In the genomic region with DNA sequence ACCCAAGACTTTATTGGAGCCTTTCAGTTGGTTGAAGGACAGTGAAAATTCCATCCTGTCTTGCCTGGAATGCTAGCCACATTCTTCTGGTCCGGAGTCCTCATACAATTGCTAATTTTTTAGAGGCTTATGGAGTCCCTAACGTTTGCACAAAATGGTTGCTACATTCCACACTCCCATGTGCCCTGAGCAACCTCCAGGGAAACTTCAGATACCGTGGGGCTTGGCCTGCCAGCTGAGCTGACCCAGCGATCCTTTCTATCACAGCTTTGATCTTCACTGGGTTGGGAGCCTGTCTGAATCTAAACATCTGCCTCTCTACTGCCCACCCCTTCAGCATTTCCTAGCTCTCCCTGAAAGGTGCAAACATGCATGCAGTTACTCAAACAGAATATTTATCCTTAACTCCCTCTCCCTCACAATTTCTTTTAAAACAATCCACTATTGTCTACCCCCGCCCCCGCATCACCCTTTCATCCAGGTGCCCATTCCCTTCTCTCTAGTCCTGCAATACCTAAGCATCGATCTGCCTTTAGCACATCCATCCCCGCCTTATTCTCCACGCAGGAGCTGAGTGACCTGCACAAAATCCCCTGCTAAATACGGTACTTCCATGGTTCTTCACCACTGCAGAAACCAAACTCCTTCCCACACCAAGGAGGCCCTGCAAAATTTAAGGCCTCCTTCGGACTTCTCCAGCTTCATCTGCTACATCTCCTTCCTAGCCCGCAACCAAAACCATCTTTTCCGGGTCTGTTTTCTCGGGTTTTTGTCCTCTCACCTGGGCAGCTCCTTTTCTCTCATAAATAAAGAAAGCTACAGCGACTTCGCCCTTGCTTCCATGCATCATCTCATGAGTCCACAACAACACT, we compare ENCODE assay signal across 8 cellular contexts. TPM values are rescaled to one million over a fixed set of nuclear protein-coding genes. Genes with fewer than 3 reads are reported as not detected.
DNase-seq lines count a peak whose midpoint lies in the region; ATAC-seq, FAIRE-seq and TF ChIP-seq lines count a peak whose summit lies in the region.

No MANE protein-coding gene starts in this region.

- dilution Hi-C loops in IMR-90 (cut with HindIII; ENCODE audit: low sequenced_read_pairs, unreplicated experiment) = no loop called here

- no peaks in the 10 kb centered on the region for H3K9me3 ChIP-seq in CD4-positive, CD25-positive, alpha-beta regulatory T cell (ENCODE audit: control insufficient read depth in 2 of 2, low read length in 2 of 2)
- H3K9me3 ChIP-seq in IMR-90 (ENCODE audit: control insufficient read depth, insufficient read depth, low read length) (no peaks in the 10 kb centered on the region), breast epithelium (no peaks in the 10 kb centered on the region), mesenchymal stem cell (ENCODE audit: control insufficient read depth, low read length) (no peaks in the 10 kb centered on the region), aorta (ENCODE audit: control insufficient read depth, low read length) (no peaks in the 10 kb centered on the region)

- H3K27me3 Mint-ChIP-seq in CD4-positive, CD25-positive, alpha-beta regulatory T cell = peaks cover 4% of the 10 kb centered on the region

- H2AFZ ChIP-seq in IMR-90 (replicated peaks; ENCODE audit: low read length, poor library complexity) (peak overlapping the region; percentile 93), mesenchymal stem cell (ENCODE audit: low read depth, low read length) (peak overlapping the region; percentile 24)

- H3K27ac ChIP-seq in CD4-positive, CD25-positive, alpha-beta regulatory T cell (ENCODE audit: insufficient read depth, low read length, poor library complexity, severe bottlenecking) = peak overlapping the region; percentile 72
- H3K27ac ChIP-seq in IMR-90 (ENCODE audit: insufficient read depth, low read length) (peak overlapping the region; percentile 71), breast epithelium (peak overlapping the region; percentile 95 to 97), mesenchymal stem cell (ENCODE audit: low read length, poor library complexity, severe bottlenecking) (peak overlapping the region; percentile 13), aorta (ENCODE audit: low read depth in 1 of 2, low read length in 2 of 2) (peak overlapping the region in 1 of 2 donors; percentile 11)

- peak overlapping the region; percentile 94 for H3K4me2 ChIP-seq in IMR-90 (ENCODE audit: low read depth, low read length)
- peak overlapping the region; percentile 89 for H3K4me2 ChIP-seq in mesenchymal stem cell (ENCODE audit: low read length, poor library complexity, severe bottlenecking)

- FAIRE-seq in GM19239 (lab: Jason Lieb, UNC) = no peak

- H3K27me3 ChIP-seq in CD4-positive, CD25-positive, alpha-beta regulatory T cell (ENCODE audit: control insufficient read depth, insufficient read depth, low read length) = no peaks in the 10 kb centered on the region
- H3K27me3 ChIP-seq in IMR-90 (ENCODE audit: control insufficient read depth, insufficient read depth, low read length) (no peaks in the 10 kb centered on the region), breast epithelium (no peaks in the 10 kb centered on the region), mesenchymal stem cell (ENCODE audit: control insufficient read depth in 1 of 2, insufficient read depth in 1 of 2, low read length in 2 of 2) (no peaks in the 10 kb centered on the region), aorta (ENCODE audit: control insufficient read depth in 1 of 2, insufficient read depth in 2 of 2, low read length in 1 of 2) (no peaks in the 10 kb centered on the region)

- H2BK120ac ChIP-seq in IMR-90 (ENCODE audit: low read depth, low read length) (no peak overlapping the region), mesenchymal stem cell (ENCODE audit: low read depth, low read length) (no peak overlapping the region)

- H3K18ac ChIP-seq in IMR-90 (ENCODE audit: low read depth, low read length) (peak overlapping the region; percentile 43; the same call in 1 of the 2 replicates), mesenchymal stem cell (ENCODE audit: low read depth in 1 of 2, low read length in 2 of 2) (peak overlapping the region; percentile 26 to 54)

- H3K36me3 ChIP-seq in CD4-positive, CD25-positive, alpha-beta regulatory T cell (ENCODE audit: control insufficient read depth, insufficient read depth, low read length) = no peaks in the 10 kb centered on the region
- H3K36me3 ChIP-seq in IMR-90 (ENCODE audit: control insufficient read depth, insufficient read depth, low read length) = peaks cover 2% of the 10 kb centered on the region; the same call in 1 of the 2 replicates
- no peaks in the 10 kb centered on the region for H3K36me3 ChIP-seq in breast epithelium
- peaks cover 0 to 3% of the 10 kb centered on the region in 2 experiments for H3K36me3 ChIP-seq in mesenchymal stem cell (ENCODE audit: control insufficient read depth in 1 of 2, insufficient read depth in 2 of 2, low read depth in 1 of 2, low read length in 2 of 2)
- no peaks in the 10 kb centered on the region for H3K36me3 ChIP-seq in aorta (ENCODE audit: control insufficient read depth in 1 of 2, insufficient read depth in 2 of 2, low read length in 1 of 2)

- peak overlapping the region; percentile 99 for H3K4me3 ChIP-seq in CD4-positive, CD25-positive, alpha-beta regulatory T cell (ENCODE audit: low read depth, low read length)
- H3K4me3 ChIP-seq in IMR-90 (ENCODE audit: insufficient read depth, low read depth, low read length) (peak overlapping the region; percentile 92), breast epithelium (peak overlapping the region; percentile 89 to 99 (median 92)), mesenchymal stem cell (ENCODE audit: insufficient read depth in 1 of 2, low read depth in 1 of 2, low read length in 2 of 2) (peak overlapping the region; percentile 54 to 96), aorta (ENCODE audit: low read length in 2 of 2) (peak overlapping the region; percentile 86 to 92)

- H2BK5ac ChIP-seq in IMR-90 (ENCODE audit: low read depth, low read length, poor library complexity, severe bottlenecking) (peak overlapping the region; percentile 69), mesenchymal stem cell (ENCODE audit: low read depth, low read length, poor library complexity, severe bottlenecking) (no peak overlapping the region)

- in situ Hi-C loops in IMR-90 (cut with MboI; ENCODE audit: low sequenced_read_pairs) = no loop called here

- no peak for TF ChIP-seq POLR2A in IMR-90 (IDR thresholded peaks at IDR 0.05; ENCODE audit: low read depth, low read length)
- TF ChIP-seq POLR2A in breast epithelium (IDR thresholded peaks at IDR 0.05) = no peak

- H3K27ac Mint-ChIP-seq in CD4-positive, CD25-positive, alpha-beta regulatory T cell = peak overlapping the region; percentile 94 to 99 (median 98)

- H4K91ac ChIP-seq in IMR-90 (ENCODE audit: insufficient read depth, low read depth, low read length) = no peak overlapping the region
- H4K91ac ChIP-seq in mesenchymal stem cell (ENCODE audit: low read length) = no peak overlapping the region

- peaks cover 8 to 80% (median 51%) of the 10 kb centered on the region in 4 donors for H3K4me1 Mint-ChIP-seq in CD4-positive, CD25-positive, alpha-beta regulatory T cell

- no peak for DNase-seq in CD4-positive, CD25-positive, alpha-beta regulatory T cell
- DNase-seq in IMR-90 (no peak), breast epithelium (ENCODE audit: low spot score in 2 of 2) (no peak), mesenchymal stem cell (no peak), aorta (no peak), GM19239 (ENCODE audit: insufficient read length, low spot score) (no peak), H4 (ENCODE audit: low spot score) (no peak)

- H2AK9ac ChIP-seq in IMR-90 (replicated peaks; ENCODE audit: low read depth, low read length, poor library complexity) = peak overlapping the region; percentile 61

- H3K23ac ChIP-seq in IMR-90 (ENCODE audit: low read depth, low read length) (0 out of 2 replicates have a peak overlapping the region, but pooled peaks have one; percentile 50), mesenchymal stem cell (ENCODE audit: low read length in 2 of 2) (peak overlapping the region in 1 of 2 experiments; percentile 95)

- peak overlapping the region; percentile 86 for H3K9ac ChIP-seq in IMR-90 (ENCODE audit: low read depth, low read length)
- peak overlapping the region; percentile 89 for H3K9ac ChIP-seq in mesenchymal stem cell (ENCODE audit: low read length)

- H2BK12ac ChIP-seq in mesenchymal stem cell (ENCODE audit: low read length in 2 of 2) = no peak overlapping the region

- CTCF ChIA-PET in IMR-90 (lab: Yijun Ruan, JAX) = interaction anchor here (1.0 kb wide), 1 partner anchor 364 kb away, joined by 3 read pairs; no protein-coding TSS in a partner anchor

- H3K4me1 ChIP-seq in CD4-positive, CD25-positive, alpha-beta regulatory T cell (ENCODE audit: control insufficient read depth, insufficient read depth, low read length, poor library complexity, severe bottlenecking) = peaks cover 22% of the 10 kb centered on the region
- H3K4me1 ChIP-seq in IMR-90 (ENCODE audit: control insufficient read depth, insufficient read depth, low read length) (peaks cover 8% of the 10 kb centered on the region), breast epithelium (peaks cover 0 to 13% of the 10 kb centered on the region in 2 donors), mesenchymal stem cell (ENCODE audit: control insufficient read depth, insufficient read depth, low read depth, low read length) (peaks cover 13% of the 10 kb centered on the region), aorta (ENCODE audit: control insufficient read depth in 1 of 2, insufficient read depth in 2 of 2, low read length in 2 of 2) (peaks cover 0 to 3% of the 10 kb centered on the region in 2 donors)

- H4K5ac ChIP-seq in IMR-90 (ENCODE audit: low read depth, low read length) = peak overlapping the region; percentile 83

- no peak overlapping the region for H2BK15ac ChIP-seq in IMR-90 (ENCODE audit: low read depth, low read length)
- H2BK15ac ChIP-seq in mesenchymal stem cell (ENCODE audit: low read depth, poor library complexity, severe bottlenecking) = no peak overlapping the region

- no peak for TF ChIP-seq RAD21 in IMR-90 (IDR thresholded peaks at IDR 0.05; ENCODE audit: low read length)

- H4K20me1 ChIP-seq in IMR-90 (ENCODE audit: insufficient read depth, low read length) = peaks cover 11% of the 10 kb centered on the region; the same call in 1 of the 2 replicates

- H3K9me1 ChIP-seq in IMR-90 (ENCODE audit: insufficient read depth, low read length) = peaks cover 7% of the 10 kb centered on the region

- H2BK20ac ChIP-seq in IMR-90 (ENCODE audit: low read depth, low read length) = no peak overlapping the region

- TF ChIP-seq CTCF in IMR-90 (conservative IDR thresholded peaks at IDR 0.05; ENCODE audit: low read depth, low read length) (no peak), breast epithelium (IDR thresholded peaks at IDR 0.05) (no peak)

- H2AK5ac ChIP-seq in IMR-90 (ENCODE audit: low read depth, low read length) (no peak overlapping the region), mesenchymal stem cell (ENCODE audit: low read length, severe bottlenecking) (no peak overlapping the region)

- WGBS in IMR-90 (ENCODE audit: extremely low coverage in 2 of 2, insufficient read length in 1 of 2), 2 experiments = 0% methylated on average over 7 of the region's 16 CpGs; no CpG with 5 or more reads in 1 of the 2 experiments
- under 1% methylated on average over 16 of the region's 16 CpGs for WGBS in mesenchymal stem cell
- 3% methylated on average over 16 of the region's 16 CpGs for WGBS in aorta, 2 donors

- H3K4me3 Mint-ChIP-seq in CD4-positive, CD25-positive, alpha-beta regulatory T cell = peak overlapping the region; percentile 92 to 99 (median 98)

- H4K8ac ChIP-seq in IMR-90 (ENCODE audit: low read depth in 2 of 2, low read length in 2 of 2) = peak overlapping the region; percentile 43 to 95
- peak overlapping the region; percentile 52 for H4K8ac ChIP-seq in mesenchymal stem cell (ENCODE audit: low read length)

- H3K79me1 ChIP-seq in IMR-90 (ENCODE audit: low read depth in 1 of 2, low read length in 2 of 2) (peaks cover 33 to 53% of the 10 kb centered on the region in 2 experiments), mesenchymal stem cell (replicated peaks; ENCODE audit: low read length, poor library complexity, severe bottlenecking) (peaks cover 29% of the 10 kb centered on the region)

- H3K56ac ChIP-seq in IMR-90 (ENCODE audit: extremely low read depth, insufficient read depth, low read length) = peak overlapping the region; percentile 76; the same call in 1 of the 2 replicates

- BruUV-seq in IMR-90 (replicated peaks; lab: Mats Ljungman, UMichigan) = no TSS peak

- peaks cover 5% of the 10 kb centered on the region for H3K36me3 Mint-ChIP-seq in CD4-positive, CD25-positive, alpha-beta regulatory T cell

- intact Hi-C loops in IMR-90 (cut with micrococcal nuclease) = loop anchor here (2.0 to 10.0 kb wide), 4 partner anchors 79 to 279 kb away; a partner anchor contains a TSS
- intact Hi-C loops in breast epithelium (cut with DNase I; ENCODE audit: low total_unique reads) = loop anchor here (5.0 kb wide), 1 partner anchor 72 kb away; no protein-coding TSS in a partner anchor
- intact Hi-C loops in aorta (cut with DNase I) = loop anchor here (10.0 kb wide), 3 partner anchors 129 to 279 kb away; a partner anchor contains a TSS

- H3K4ac ChIP-seq in IMR-90 (ENCODE audit: low read depth, low read length) = peak overlapping the region; percentile 81
- no peak overlapping the region for H3K4ac ChIP-seq in mesenchymal stem cell (ENCODE audit: low read depth in 1 of 2, low read length in 2 of 2)

- POLR2A ChIA-PET in IMR-90 (lab: Charles Lee; ENCODE audit: unreplicated experiment) = no interaction called here

- ATAC-seq in CD4-positive, CD25-positive, alpha-beta regulatory T cell (ENCODE audit: low read depth in 2 of 2) = no peak
- ATAC-seq in IMR-90 (ENCODE audit: low read depth) = peak; percentile 1; the same call in 1 of the 2 replicates
- no peak for ATAC-seq in aorta (ENCODE audit: low FRiP score)
- no peak for ATAC-seq in HG03469 (IDR thresholded peaks at IDR 0.05; ENCODE audit: unreplicated experiment)

- H3K14ac ChIP-seq in IMR-90 (replicated peaks; ENCODE audit: low read depth, low read length) = peak overlapping the region; percentile 83
- H3K14ac ChIP-seq in mesenchymal stem cell (ENCODE audit: low read length in 2 of 2) = no peak overlapping the region

- no peaks in the 10 kb centered on the region for H3K9me3 Mint-ChIP-seq in CD4-positive, CD25-positive, alpha-beta regulatory T cell

RNA-seq across cellular contexts. Expression of a gene that starts 0.8 kb away (rescaled TPM):
- 14.0 TPM for total RNA-seq in CD4-positive, CD25-positive, alpha-beta regulatory T cell
- polyA plus RNA-seq in CD4-positive, CD25-positive, alpha-beta regulatory T cell = 1 to 10 TPM; 1.2 to 3.5 (median 2.0) TPM
- total RNA-seq in IMR-90 (2012; rRNA removed) = 5.7 and 9.2 TPM in 2 replicates
- 1.0 and 1.1 TPM in 2 replicates for polyA plus RNA-seq in IMR-90 (2012; rRNA removed)
- 0.35 and 0.37 TPM in 2 replicates for polyA plus RNA-seq in IMR-90 (2012; cell fraction: cytosol; rRNA removed)
- polyA plus RNA-seq in IMR-90 (2012; cell fraction: nucleus; rRNA removed; ENCODE audit: low replicate concordance) = 1.0 and 1.9 TPM in 2 replicates
- total RNA-seq in breast epithelium = 10 to 100 TPM in 2 of 3 donors, 1 to 10 TPM in 1; 7.5 to 15.7 (median 10.8) TPM
- 2.3 TPM for polyA plus RNA-seq in mesenchymal stem cell (2013, experiment 1 of 2)
- 2.1 TPM for polyA plus RNA-seq in mesenchymal stem cell (2013, experiment 2 of 2)
- 10 to 100 TPM; 11.5 to 11.9 TPM for total RNA-seq in aorta
- 1 to 10 TPM in 1 of 2 donors, under 1 TPM in 1; 0.87 to 1.5 TPM for polyA plus RNA-seq in aorta
- 4.0 TPM in 2 replicates for total RNA-seq in H4 (2014; rRNA removed; shearing (Covaris generic))
